ENCODE assay signal across 31 cellular contexts in genomic region chr3:45365060-45365459, GRCh38. TPM values are rescaled to one million over a fixed set of nuclear protein-coding genes. Genes with fewer than 3 reads are reported as not detected.
DNase-seq lines count a peak whose midpoint lies in the region; ATAC-seq and TF ChIP-seq lines count a peak whose summit lies in the region.
"Had no signal": no experiment of that assay in that cellular context is flagged by ENCODE, and none has a peak within 500 bp of the region (broad histone marks: within the 10 kb centered on the region; RNA-seq: fewer than 3 reads in every experiment).

No MANE protein-coding gene starts in this region.

- intact Hi-C loops in IMR-90 (cut with micrococcal nuclease) = no loop called here

- H3K9ac ChIP-seq in IMR-90 (ENCODE audit: low read depth, low read length) = no peak overlapping the region

- H3K4ac ChIP-seq in IMR-90 (ENCODE audit: low read depth, low read length) = peak overlapping the region; percentile 36; the same call in 1 of the 2 replicates

- H3K9me1 ChIP-seq in IMR-90 (ENCODE audit: insufficient read depth, low read length) = peaks cover 13% of the 10 kb centered on the region

- peak overlapping the region; percentile 54; the same call in 1 of the 2 replicates for H2BK20ac ChIP-seq in IMR-90 (ENCODE audit: low read depth, low read length)

- H3K9me3 Mint-ChIP-seq in osteocyte (ENCODE audit: unreplicated experiment) = peaks cover 4% of the 10 kb centered on the region
- H3K9me3 Mint-ChIP-seq: stimulated activated naive CD8-positive, alpha-beta T cell treated with anti-CD3 and anti-CD28 coated beads, Interleukin-15, amount 100 ng/mL, for 72 hours; T-cell had no signal

- H4K91ac ChIP-seq in IMR-90 (ENCODE audit: insufficient read depth, low read depth, low read length) = no peak overlapping the region; the same call in 1 of the 2 replicates

- peak overlapping the region; percentile 50; the same call in 1 of the 3 replicates for H2BK15ac ChIP-seq in IMR-90 (ENCODE audit: low read depth, low read length)

- no peak overlapping the region for H3K56ac ChIP-seq in IMR-90 (ENCODE audit: extremely low read depth, insufficient read depth, low read length)

- no peak for TF ChIP-seq CTCF in IMR-90 (conservative IDR thresholded peaks at IDR 0.05; ENCODE audit: low read depth, low read length)
- no peak for TF ChIP-seq CTCF in WERI-Rb-1 (IDR thresholded peaks at IDR 0.05; ENCODE audit: low read depth, low read length)
- no peak for TF ChIP-seq CTCF in foreskin keratinocyte (conservative IDR thresholded peaks at IDR 0.05)
- no peak for TF ChIP-seq CTCF in osteocyte (IDR thresholded peaks at IDR 0.05)

- no peaks in the 10 kb centered on the region for H3K36me3 ChIP-seq in IMR-90 (ENCODE audit: control insufficient read depth, insufficient read depth, low read length)
- H3K36me3 ChIP-seq in WERI-Rb-1 = no peaks in the 10 kb centered on the region
- H3K36me3 ChIP-seq: HAP-1, left ventricle myocardium inferior, Peyer's patch, spleen, thoracic aorta had no signal

- peak overlapping the region; percentile 67 for H3K4me2 ChIP-seq in IMR-90 (ENCODE audit: low read depth, low read length)

- no peak for TF ChIP-seq POLR2A in IMR-90 (IDR thresholded peaks at IDR 0.05; ENCODE audit: low read depth, low read length)

- BruUV-seq in IMR-90 (replicated peaks; lab: Mats Ljungman, UMichigan) = no TSS peak

- H2BK120ac ChIP-seq in IMR-90 (ENCODE audit: low read depth, low read length) = peak overlapping the region; percentile 56

- ATAC-seq in IMR-90 (ENCODE audit: low read depth) (peak; percentile 59), foreskin keratinocyte (peak; percentile 54), GM19452 (IDR thresholded peaks at IDR 0.05; ENCODE audit: unreplicated experiment) (no peak)
- ATAC-seq: activated CD8-positive, alpha-beta memory T cell treated with anti-CD3 and anti-CD28 coated beads, Interleukin-2, amount 10 ng/mL, durations not matched to agents 7 days and 5 days; right cardiac atrium; stimulated activated naive CD8-positive, alpha-beta T cell treated with anti-CD3 and anti-CD28 coated beads, Interleukin-15, amount 100 ng/mL, for 72 hours; T-cell; WTC11 had no signal

- no peak overlapping the region for H3K23ac ChIP-seq in IMR-90 (ENCODE audit: low read depth, low read length)

- no peak overlapping the region for H2AK5ac ChIP-seq in IMR-90 (ENCODE audit: low read depth, low read length)

- H3K27ac ChIP-seq in IMR-90 (ENCODE audit: insufficient read depth, low read length) = peak overlapping the region; percentile 4; the same call in 1 of the 2 replicates
- H3K27ac ChIP-seq in WERI-Rb-1 = peak overlapping the region; percentile 39
- H3K27ac ChIP-seq in foreskin keratinocyte = no peak overlapping the region
- H3K27ac ChIP-seq: left ventricle myocardium inferior, Peyer's patch, spleen, thoracic aorta had no signal

- H3K18ac ChIP-seq in IMR-90 (ENCODE audit: low read depth, low read length) = peak overlapping the region; percentile 89

- H3K4me1 ChIP-seq in IMR-90 (ENCODE audit: control insufficient read depth, insufficient read depth, low read length) = peaks cover 13% of the 10 kb centered on the region
- peaks cover 24% of the 10 kb centered on the region for H3K4me1 ChIP-seq in foreskin keratinocyte
- H3K4me1 ChIP-seq: left ventricle myocardium inferior, Peyer's patch, spleen had no signal

- in situ Hi-C loops in IMR-90 (cut with MboI; ENCODE audit: low sequenced_read_pairs) = no loop called here

- no peaks in the 10 kb centered on the region for H3K27me3 ChIP-seq in IMR-90 (ENCODE audit: control insufficient read depth, insufficient read depth, low read length)
- no peaks in the 10 kb centered on the region for H3K27me3 ChIP-seq in WERI-Rb-1 (ENCODE audit: insufficient read depth, low read depth, severe bottlenecking)
- H3K27me3 ChIP-seq in foreskin keratinocyte = no peaks in the 10 kb centered on the region
- H3K27me3 ChIP-seq: Peyer's patch, spleen had no signal

- no peak overlapping the region; the same call in 1 of the 2 replicates for H3K14ac ChIP-seq in IMR-90 (replicated peaks; ENCODE audit: low read depth, low read length)

- H3K27me3 Mint-ChIP-seq in osteocyte (ENCODE audit: unreplicated experiment) = peaks cover 10% of the 10 kb centered on the region

- no peak for TF ChIP-seq RAD21 in IMR-90 (IDR thresholded peaks at IDR 0.05; ENCODE audit: low read length)

- H2BK5ac ChIP-seq in IMR-90 (ENCODE audit: low read depth, low read length, poor library complexity, severe bottlenecking) = peak overlapping the region; percentile 59

- CTCF ChIA-PET in IMR-90 (lab: Yijun Ruan, JAX) = no interaction called here

- peak overlapping the region in 1 of 2 experiments; percentile 61; a peak in 2 of 4 replicates for H4K8ac ChIP-seq in IMR-90 (ENCODE audit: low read depth in 2 of 2, low read length in 2 of 2)

- no peak overlapping the region for H2AFZ ChIP-seq in IMR-90 (replicated peaks; ENCODE audit: low read length, poor library complexity)

- no peaks in the 10 kb centered on the region for H3K36me3 Mint-ChIP-seq in osteocyte (ENCODE audit: unreplicated experiment)
- H3K36me3 Mint-ChIP-seq: WTC11 had no signal

- H3K4me3 ChIP-seq in IMR-90 (ENCODE audit: insufficient read depth, low read depth, low read length) = no peak overlapping the region
- no peak overlapping the region for H3K4me3 ChIP-seq in WERI-Rb-1 (ENCODE audit: low read depth, low read length)
- H3K4me3 ChIP-seq: HAP-1, left ventricle myocardium inferior, Peyer's patch, spleen, thoracic aorta had no signal

- dilution Hi-C loops in IMR-90 (cut with HindIII; ENCODE audit: low sequenced_read_pairs, unreplicated experiment) = no loop called here

- H3K27ac Mint-ChIP-seq in osteocyte (ENCODE audit: unreplicated experiment) = no peak overlapping the region
- H3K27ac Mint-ChIP-seq: activated CD4-positive, alpha-beta T cell treated with anti-CD3 and anti-CD28 coated beads, Interleukin-2, amount 10 ng/mL, durations not matched to agents 24 days and 14 days; activated CD8-positive, alpha-beta memory T cell treated with anti-CD3 and anti-CD28 coated beads, Interleukin-2, amount 10 ng/mL, durations not matched to agents 7 days and 5 days; B cell; CD8-positive, alpha-beta memory T cell; stimulated activated naive CD8-positive, alpha-beta T cell treated with anti-CD3 and anti-CD28 coated beads, Interleukin-15, amount 100 ng/mL, for 72 hours; T-cell; WTC11 had no signal

- H3K9me3 ChIP-seq in IMR-90 (ENCODE audit: control insufficient read depth, insufficient read depth, low read length) (no peaks in the 10 kb centered on the region), WERI-Rb-1 (ENCODE audit: severe bottlenecking) (no peaks in the 10 kb centered on the region)
- H3K9me3 ChIP-seq: HAP-1, left ventricle myocardium inferior, Peyer's patch, spleen, thoracic aorta had no signal

- no peak overlapping the region for H2AK9ac ChIP-seq in IMR-90 (replicated peaks; ENCODE audit: low read depth, low read length, poor library complexity)

- H4K5ac ChIP-seq in IMR-90 (ENCODE audit: low read depth, low read length) = peak overlapping the region; percentile 91

- no peak overlapping the region for H3K4me3 Mint-ChIP-seq in osteocyte (ENCODE audit: unreplicated experiment)
- H3K4me3 Mint-ChIP-seq: activated CD4-positive, alpha-beta T cell treated with anti-CD3 and anti-CD28 coated beads, Interleukin-2, amount 10 ng/mL, durations not matched to agents 24 days and 14 days; activated CD8-positive, alpha-beta memory T cell treated with anti-CD3 and anti-CD28 coated beads, Interleukin-2, amount 10 ng/mL, durations not matched to agents 7 days and 5 days; B cell; CD8-positive, alpha-beta memory T cell; stimulated activated naive CD8-positive, alpha-beta T cell treated with anti-CD3 and anti-CD28 coated beads, Interleukin-15, amount 100 ng/mL, for 72 hours; T-cell; WTC11 had no signal

- peak; percentile 18 for DNase-seq in AG08395 (ENCODE audit: low spot score)
- peak; percentile 61 for DNase-seq in IMR-90
- DNase-seq in WERI-Rb-1 = no peak
- peak in 1 of 2 donors; percentile 37 for DNase-seq in foreskin keratinocyte
- no peak for DNase-seq in SKM-1 (lab: John Stamatoyannopoulos, UW; ENCODE audit: unreplicated experiment)
- no peak for DNase-seq in AG08396 (ENCODE audit: low spot score)
- DNase-seq in osteocyte (ENCODE audit: extremely low spot score, unreplicated experiment) = no peak
- DNase-seq: activated CD4-positive, alpha-beta T cell treated with anti-CD3 and anti-CD28 coated beads, Interleukin-2, amount 10 ng/mL, durations not matched to agents 24 days and 14 days; activated CD8-positive, alpha-beta memory T cell treated with anti-CD3 and anti-CD28 coated beads, Interleukin-2, amount 10 ng/mL, durations not matched to agents 7 days and 5 days; activated gamma-delta T cell treated with Interleukin-2 at 50 U/mL for 16 hours; activated T-cell treated with anti-CD3 and anti-CD28 coated beads, Interleukin-2, amount 50 U/mL, for 48 hours; CD8-positive, alpha-beta memory T cell; DMS153; glutamatergic neuron; islet precursor cell; left ventricle myocardium inferior; NCI-H1436 treated with DMSO at 0.1 percent for 48 hours; NCI-H2081 treated with DMSO at 0.1 percent for 48 hours; NCI-H226; Peyer's patch; right cardiac atrium; SHP77 treated with DMSO at 0.1 percent for 48 hours; spleen; stimulated activated CD4-positive, alpha-beta T cell treated with anti-CD3 and anti-CD28 coated beads, Interleukin-2, amount 100 ng/mL, for 24 hours; stimulated activated naive CD8-positive, alpha-beta T cell treated with anti-CD3 and anti-CD28 coated beads, Interleukin-15, amount 100 ng/mL, for 72 hours; T-cell had no signal

- peaks cover 7% of the 10 kb centered on the region for H3K4me1 Mint-ChIP-seq in osteocyte (ENCODE audit: unreplicated experiment)
- H3K4me1 Mint-ChIP-seq: activated CD4-positive, alpha-beta T cell treated with anti-CD3 and anti-CD28 coated beads, Interleukin-2, amount 10 ng/mL, durations not matched to agents 24 days and 14 days; activated CD8-positive, alpha-beta memory T cell treated with anti-CD3 and anti-CD28 coated beads, Interleukin-2, amount 10 ng/mL, durations not matched to agents 7 days and 5 days; B cell; CD8-positive, alpha-beta memory T cell; stimulated activated naive CD8-positive, alpha-beta T cell treated with anti-CD3 and anti-CD28 coated beads, Interleukin-15, amount 100 ng/mL, for 72 hours; WTC11 had no signal

- no peaks in the 10 kb centered on the region for H3K79me1 ChIP-seq in IMR-90 (ENCODE audit: low read depth in 1 of 2, low read length in 2 of 2)

- no peaks in the 10 kb centered on the region for H4K20me1 ChIP-seq in IMR-90 (ENCODE audit: insufficient read depth, low read length)

- POLR2A ChIA-PET in IMR-90 (lab: Charles Lee; ENCODE audit: unreplicated experiment) = no interaction called here

TF ChIP-seq in IMR-90, 13 proteins besides CTCF, POLR2A, EP300 and RAD21 (continues in another document):
- TF ChIP-seq FOS (IDR thresholded peaks at IDR 0.05; ENCODE audit: low read depth, low read length) = peak; percentile 36; the same call in 1 of the 2 replicates
- no peak for TF ChIP-seq RCOR1 (IDR thresholded peaks at IDR 0.05; ENCODE audit: insufficient replicate concordance, low read length)

RNA-seq across cellular contexts. Expression of gene LARS2, which starts 23.3 kb away (rescaled TPM):
- 30.0 and 30.3 TPM in 2 replicates for total RNA-seq in IMR-90 (2012; rRNA removed)
- polyA plus RNA-seq in IMR-90 (2012; rRNA removed) = 14.8 and 17.0 TPM in 2 replicates
- polyA plus RNA-seq in IMR-90 (2012; cell fraction: cytosol; rRNA removed) = 9.3 and 18.9 TPM in 2 replicates
- polyA plus RNA-seq in IMR-90 (2012; cell fraction: nucleus; rRNA removed; ENCODE audit: low replicate concordance) = 11.8 and 12.5 TPM in 2 replicates
- total RNA-seq in foreskin keratinocyte = 30.9 and 32.2 TPM in 2 replicates
- polyA plus RNA-seq in foreskin keratinocyte = 14.0 TPM in 2 replicates
- total RNA-seq in osteocyte = 18.8 and 20.8 TPM in 2 replicates

Comparison
In these comparisons a context has a peak if more than half of its experiments do, and no peak if none do; other contexts are left out.
1. DNase-seq: peak in AG08395 (single experiment) and IMR-90 (single experiment); none in WERI-Rb-1 (single experiment), SKM-1 (single experiment), AG08396 (single experiment) and osteocyte (single experiment).